ENCODE assay signal across 1 cellular context in genomic region chr1:230104395-230105244, GRCh38.
TF ChIP-seq lines count a peak whose summit lies in the region.

No MANE protein-coding gene starts in this region.

TF ChIP-seq in HEK293, 187 proteins besides CTCF, POLR2A, EP300 and RAD21 (continued from another document and continues in another):
- TF ChIP-seq HOXA7 (CRISPR knock-in tag; IDR thresholded peaks at IDR 0.05; ENCODE audit: borderline replicate concordance): no peak
- no peak for TF ChIP-seq GLI4 (tag by site-specific recombination; IDR thresholded peaks at IDR 0.05)
- no peak for TF ChIP-seq ZNF23 (tag by site-specific recombination; IDR thresholded peaks at IDR 0.05; ENCODE audit: borderline replicate concordance)
- TF ChIP-seq SCRT2 (tag by site-specific recombination; IDR thresholded peaks at IDR 0.05): peak; percentile 97
- no peak for TF ChIP-seq ZNF140 (tag by site-specific recombination; IDR thresholded peaks at IDR 0.05)
- TF ChIP-seq ZNF121 (tag by site-specific recombination; IDR thresholded peaks at IDR 0.05): no peak
- 0 out of 2 replicates have a peak, but pooled peaks have one; percentile 14 for TF ChIP-seq ZBTB6 (tag by site-specific recombination; IDR thresholded peaks at IDR 0.05)
- TF ChIP-seq ZNF184 (tag by site-specific recombination; IDR thresholded peaks at IDR 0.05): peak; percentile 85
- TF ChIP-seq RBAK (tag by site-specific recombination; IDR thresholded peaks at IDR 0.05): no peak
- TF ChIP-seq, protein P1, sequence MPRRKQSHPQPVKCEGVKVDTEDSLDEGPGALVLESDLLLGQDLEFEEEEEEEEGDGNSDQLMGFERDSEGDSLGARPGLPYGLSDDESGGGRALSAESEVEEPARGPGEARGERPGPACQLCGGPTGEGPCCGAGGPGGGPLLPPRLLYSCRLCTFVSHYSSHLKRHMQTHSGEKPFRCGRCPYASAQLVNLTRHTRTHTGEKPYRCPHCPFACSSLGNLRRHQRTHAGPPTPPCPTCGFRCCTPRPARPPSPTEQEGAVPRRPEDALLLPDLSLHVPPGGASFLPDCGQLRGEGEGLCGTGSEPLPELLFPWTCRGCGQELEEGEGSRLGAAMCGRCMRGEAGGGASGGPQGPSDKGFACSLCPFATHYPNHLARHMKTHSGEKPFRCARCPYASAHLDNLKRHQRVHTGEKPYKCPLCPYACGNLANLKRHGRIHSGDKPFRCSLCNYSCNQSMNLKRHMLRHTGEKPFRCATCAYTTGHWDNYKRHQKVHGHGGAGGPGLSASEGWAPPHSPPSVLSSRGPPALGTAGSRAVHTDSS (tag by site-specific recombination; IDR thresholded peaks at IDR 0.05): no peak
- TF ChIP-seq, protein P2, sequence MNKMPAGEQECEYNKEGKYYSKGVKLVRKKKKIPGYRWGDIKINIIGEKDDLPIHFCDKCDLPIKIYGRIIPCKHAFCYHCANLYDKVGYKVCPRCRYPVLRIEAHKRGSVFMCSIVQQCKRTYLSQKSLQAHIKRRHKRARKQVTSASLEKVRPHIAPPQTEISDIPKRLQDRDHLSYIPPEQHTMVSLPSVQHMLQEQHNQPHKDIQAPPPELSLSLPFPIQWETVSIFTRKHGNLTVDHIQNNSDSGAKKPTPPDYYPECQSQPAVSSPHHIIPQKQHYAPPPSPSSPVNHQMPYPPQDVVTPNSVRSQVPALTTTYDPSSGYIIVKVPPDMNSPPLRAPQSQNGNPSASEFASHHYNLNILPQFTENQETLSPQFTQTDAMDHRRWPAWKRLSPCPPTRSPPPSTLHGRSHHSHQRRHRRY (tag by site-specific recombination; IDR thresholded peaks at IDR 0.05): no peak
- no peak for TF ChIP-seq ZNF664 (tag by site-specific recombination; IDR thresholded peaks at IDR 0.05)
- TF ChIP-seq ZNF174 (tag by site-specific recombination; IDR thresholded peaks at IDR 0.05): no peak
- peak; percentile 94 for TF ChIP-seq PATZ1 (tag by site-specific recombination; IDR thresholded peaks at IDR 0.05)
- TF ChIP-seq ZNF341 (tag by site-specific recombination; IDR thresholded peaks at IDR 0.05; ENCODE audit: low read depth): no peak; the same call in 1 of the 2 replicates
- no peak for TF ChIP-seq ZNF791 (tag by site-specific recombination; IDR thresholded peaks at IDR 0.05)
- no peak for TF ChIP-seq ZNF155 (tag by site-specific recombination; IDR thresholded peaks at IDR 0.05)
- TF ChIP-seq OSR2 (tag by site-specific recombination; IDR thresholded peaks at IDR 0.05): peak; percentile 82
- TF ChIP-seq ZNF571 (tag by site-specific recombination; IDR thresholded peaks at IDR 0.05): no peak
- peak; percentile 85 for TF ChIP-seq EGR2 (tag by site-specific recombination; IDR thresholded peaks at IDR 0.05; ENCODE audit: low read depth)
- no peak for TF ChIP-seq ZNF169 (tag by site-specific recombination; IDR thresholded peaks at IDR 0.05)
- TF ChIP-seq ZNF157 (tag by site-specific recombination; IDR thresholded peaks at IDR 0.05): no peak
- TF ChIP-seq SALL2 (tag by site-specific recombination; IDR thresholded peaks at IDR 0.05; ENCODE audit: borderline replicate concordance): no peak
- TF ChIP-seq HOXD13 (CRISPR knock-in tag; IDR thresholded peaks at IDR 0.05; ENCODE audit: borderline replicate concordance): no peak
- TF ChIP-seq ZBTB49 (tag by site-specific recombination; IDR thresholded peaks at IDR 0.05; ENCODE audit: low read depth): no peak
- peak; percentile 99 for TF ChIP-seq SP7 (tag by site-specific recombination; IDR thresholded peaks at IDR 0.05)
- no peak for TF ChIP-seq ZNF266 (tag by site-specific recombination; IDR thresholded peaks at IDR 0.05; ENCODE audit: low read depth)
- TF ChIP-seq SETDB1 (IDR thresholded peaks at IDR 0.05; ENCODE audit: insufficient read length, low read length): no peak
- TF ChIP-seq SP3 (tag by site-specific recombination; IDR thresholded peaks at IDR 0.05): peak; percentile 49; the same call in 1 of the 2 replicates
- no peak for TF ChIP-seq ZBTB11 (tag by site-specific recombination; conservative IDR thresholded peaks at IDR 0.05; ENCODE audit: low read depth)
- no peak for TF ChIP-seq ZNF26 (tag by site-specific recombination; IDR thresholded peaks at IDR 0.05)
- TF ChIP-seq YY2 (tag by site-specific recombination; IDR thresholded peaks at IDR 0.05): no peak
- peak; percentile 75; the same call in 1 of the 2 replicates for TF ChIP-seq ZBTB44 (tag by site-specific recombination; IDR thresholded peaks at IDR 0.05)
- TF ChIP-seq ZNF558 (tag by site-specific recombination; IDR thresholded peaks at IDR 0.05): peak; percentile 56; the same call in 1 of the 2 replicates
- TF ChIP-seq ZNF548 (tag by site-specific recombination; IDR thresholded peaks at IDR 0.05): no peak
- TF ChIP-seq ZNF10 (tag by site-specific recombination; IDR thresholded peaks at IDR 0.05): no peak
- no peak for TF ChIP-seq KLF10 (tag by site-specific recombination; IDR thresholded peaks at IDR 0.05)
- no peak; the same call in 1 of the 2 replicates for TF ChIP-seq ZFP69B (tag by site-specific recombination; IDR thresholded peaks at IDR 0.05)
- peak; percentile 100 for TF ChIP-seq ZNF335 (tag by site-specific recombination; conservative IDR thresholded peaks at IDR 0.05)
- no peak for TF ChIP-seq ZNF529 (tag by site-specific recombination; IDR thresholded peaks at IDR 0.05; ENCODE audit: insufficient replicate concordance)
- no peak for TF ChIP-seq ZNF704 (tag by site-specific recombination; IDR thresholded peaks at IDR 0.05)
- peak; percentile 68; the same call in 1 of the 2 replicates for TF ChIP-seq TRIM28 (IDR thresholded peaks at IDR 0.05; ENCODE audit: borderline replicate concordance, low read length)
- TF ChIP-seq, protein P3, sequence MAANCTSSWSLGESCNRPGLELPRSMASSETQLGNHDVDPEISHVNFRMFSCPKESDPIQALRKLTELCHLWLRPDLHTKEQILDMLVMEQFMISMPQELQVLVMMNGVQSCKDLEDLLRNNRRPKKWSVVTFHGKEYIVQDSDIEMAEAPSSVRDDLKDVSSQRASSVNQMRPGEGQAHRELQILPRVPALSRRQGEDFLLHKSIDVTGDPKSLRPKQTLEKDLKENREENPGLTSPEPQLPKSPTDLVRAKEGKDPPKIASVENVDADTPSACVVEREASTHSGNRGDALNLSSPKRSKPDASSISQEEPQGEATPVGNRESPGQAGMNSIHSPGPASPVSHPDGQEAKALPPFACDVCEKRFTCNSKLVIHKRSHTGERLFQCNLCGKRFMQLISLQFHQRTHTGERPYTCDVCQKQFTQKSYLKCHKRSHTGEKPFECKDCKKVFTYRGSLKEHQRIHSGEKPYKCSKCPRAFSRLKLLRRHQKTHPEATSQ (tag by site-specific recombination; IDR thresholded peaks at IDR 0.05): no peak
- no peak for TF ChIP-seq ZNF18 (tag by site-specific recombination; IDR thresholded peaks at IDR 0.05)
